In genomic region chr20:843908-844307, GRCh38 we compare ENCODE assay signal across 7 cellular contexts. TPM values are rescaled to one million over a fixed set of nuclear protein-coding genes. Genes with fewer than 3 reads are reported as not detected.
DNase-seq lines count a peak whose midpoint lies in the region; ATAC-seq and TF ChIP-seq lines count a peak whose summit lies in the region.

No MANE protein-coding gene starts in this region.

- H3K27ac ChIP-seq in RWPE1, result peak overlapping the region; percentile 97
- peak overlapping the region; percentile 21 for H3K27ac ChIP-seq in foreskin keratinocyte
- H3K27ac ChIP-seq in skeletal muscle tissue (ENCODE audit: low read depth, low read length), result no peak overlapping the region

- no peaks in the 10 kb centered on the region for H3K27me3 ChIP-seq in foreskin keratinocyte
- H3K27me3 ChIP-seq in skeletal muscle tissue (ENCODE audit: control insufficient read depth in 3 of 3, insufficient read depth in 3 of 3, low read length in 3 of 3), result peaks cover 0 to 14% (median 3%) of the 10 kb centered on the region in 3 donors

- peaks cover 18% of the 10 kb centered on the region for H3K4me1 ChIP-seq in foreskin keratinocyte
- peaks cover 12 to 48% (median 19%) of the 10 kb centered on the region in 3 donors for H3K4me1 ChIP-seq in skeletal muscle tissue (ENCODE audit: control insufficient read depth in 3 of 3, insufficient read depth in 3 of 3, low read length in 3 of 3)

- peaks cover 0 to 4% (median 0%) of the 10 kb centered on the region in 3 donors for H3K36me3 ChIP-seq in skeletal muscle tissue (ENCODE audit: control insufficient read depth in 3 of 3, insufficient read depth in 3 of 3, low read length in 3 of 3)

- peak overlapping the region in 1 of 3 donors; percentile 41 for H3K4me3 ChIP-seq in skeletal muscle tissue (ENCODE audit: low read length in 3 of 3)

- CTCF ChIA-PET in RWPE1 (lab: Yijun Ruan, JAX), result interaction anchor here (0.6 to 1.0 kb wide), 2 partner anchors 12 to 1831 kb away, joined by 3 to 4 read pairs; no protein-coding TSS in a partner anchor

- no peak for TF ChIP-seq CTCF in RWPE1 (conservative IDR thresholded peaks at IDR 0.05; ENCODE audit: low read depth)
- TF ChIP-seq CTCF in foreskin keratinocyte (conservative IDR thresholded peaks at IDR 0.05), result no peak

- H3K9me3 ChIP-seq in skeletal muscle tissue (ENCODE audit: control insufficient read depth in 3 of 3, low read length in 3 of 3), result no peaks in the 10 kb centered on the region

- POLR2A ChIA-PET in RWPE1 (lab: Yijun Ruan, JAX; ENCODE audit: low non-redundant PET), result interaction anchor here (0.7 to 1.6 kb wide), 2 partner anchors 10 to 28 kb away, joined by 7 to 10 read pairs; partner anchors contain the start of gene FAM110A

- peak overlapping the region; percentile 16 to 51 (median 40) for H3K9ac ChIP-seq in skeletal muscle tissue (ENCODE audit: low read depth in 1 of 3, low read length in 3 of 3)

- ATAC-seq in GM21619 (IDR thresholded peaks at IDR 0.05; ENCODE audit: unreplicated experiment) (peak; percentile 3), foreskin keratinocyte (peak; percentile 60), HG02973 (IDR thresholded peaks at IDR 0.05; ENCODE audit: unreplicated experiment) (no peak), HG03045 (IDR thresholded peaks at IDR 0.05; ENCODE audit: unreplicated experiment) (no peak)

- DNase-seq in RWPE1 (ENCODE audit: low spot score), result peak; percentile 52
- DNase-seq in foreskin keratinocyte, result peak in 1 of 2 donors; percentile 64
- DNase-seq in NCI-H446 (lab: John Stamatoyannopoulos, UW), result no peak

RNA-seq across cellular contexts. Expression of gene FAM110A, which starts 10.4 kb away (rescaled TPM):
- total RNA-seq in foreskin keratinocyte (18.4 and 18.8 TPM in 2 replicates), skeletal muscle tissue (7.3 TPM)
- polyA plus RNA-seq in foreskin keratinocyte, result 27.6 and 29.6 TPM in 2 replicates

Comparison
In these comparisons a context has a peak if more than half of its experiments do, and no peak if none do; other contexts are left out.
1. ATAC-seq: peak in GM21619 (single experiment) and foreskin keratinocyte (single experiment); none in HG02973 (single experiment) and HG03045 (single experiment).